1 cellular context compared by ENCODE assay signal in the genomic region with DNA sequence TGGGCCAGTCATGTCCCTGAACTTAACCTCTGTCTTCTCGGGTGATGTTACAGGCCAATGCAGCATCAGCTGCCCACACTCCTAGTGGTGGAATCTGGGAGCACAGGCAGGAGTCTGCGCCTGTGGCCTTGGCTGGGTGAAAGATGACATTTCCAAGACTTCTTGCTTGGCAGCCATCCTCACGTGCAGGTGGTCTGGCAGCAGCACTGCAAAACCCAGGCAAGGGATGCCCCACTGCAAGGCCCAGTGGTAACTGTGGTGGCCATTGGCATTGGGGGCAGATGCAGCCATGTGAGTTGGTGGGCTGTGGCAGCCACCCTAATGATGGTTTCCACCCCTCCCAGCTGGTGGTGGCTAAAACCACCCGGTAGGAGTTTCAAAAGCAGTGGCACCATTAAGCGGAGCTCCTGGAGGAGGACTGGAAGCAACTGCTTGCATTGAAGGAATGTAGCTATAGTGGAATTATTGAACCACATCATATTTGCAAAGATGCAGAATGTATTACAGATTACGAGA.
TF ChIP-seq lines count a peak whose summit lies in the region.

No MANE protein-coding gene starts in this region.

TF ChIP-seq in HEK293, 187 proteins besides CTCF, POLR2A, EP300 and RAD21 (continued from another document):
- TF ChIP-seq, protein P1, sequence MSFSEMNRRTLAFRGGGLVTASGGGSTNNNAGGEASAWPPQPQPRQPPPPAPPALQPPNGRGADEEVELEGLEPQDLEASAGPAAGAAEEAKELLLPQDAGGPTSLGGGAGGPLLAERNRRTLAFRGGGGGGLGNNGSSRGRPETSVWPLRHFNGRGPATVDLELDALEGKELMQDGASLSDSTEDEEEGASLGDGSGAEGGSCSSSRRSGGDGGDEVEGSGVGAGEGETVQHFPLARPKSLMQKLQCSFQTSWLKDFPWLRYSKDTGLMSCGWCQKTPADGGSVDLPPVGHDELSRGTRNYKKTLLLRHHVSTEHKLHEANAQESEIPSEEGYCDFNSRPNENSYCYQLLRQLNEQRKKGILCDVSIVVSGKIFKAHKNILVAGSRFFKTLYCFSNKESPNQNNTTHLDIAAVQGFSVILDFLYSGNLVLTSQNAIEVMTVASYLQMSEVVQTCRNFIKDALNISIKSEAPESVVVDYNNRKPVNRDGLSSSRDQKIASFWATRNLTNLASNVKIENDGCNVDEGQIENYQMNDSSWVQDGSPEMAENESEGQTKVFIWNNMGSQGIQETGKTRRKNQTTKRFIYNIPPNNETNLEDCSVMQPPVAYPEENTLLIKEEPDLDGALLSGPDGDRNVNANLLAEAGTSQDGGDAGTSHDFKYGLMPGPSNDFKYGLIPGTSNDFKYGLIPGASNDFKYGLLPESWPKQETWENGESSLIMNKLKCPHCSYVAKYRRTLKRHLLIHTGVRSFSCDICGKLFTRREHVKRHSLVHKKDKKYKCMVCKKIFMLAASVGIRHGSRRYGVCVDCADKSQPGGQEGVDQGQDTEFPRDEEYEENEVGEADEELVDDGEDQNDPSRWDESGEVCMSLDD (tag by site-specific recombination; IDR thresholded peaks at IDR 0.05) = no peak
- no peak for TF ChIP-seq FEZF1 (tag by site-specific recombination; IDR thresholded peaks at IDR 0.05)
